ENCODE assay signal across 8 cellular contexts in genomic region chr3:9810357-9810726, GRCh38. TPM values are rescaled to one million over a fixed set of nuclear protein-coding genes. Genes with fewer than 3 reads are reported as not detected.
DNase-seq lines count a peak whose midpoint lies in the region; ATAC-seq and TF ChIP-seq lines count a peak whose summit lies in the region.

No MANE protein-coding gene starts in this region.

- peak overlapping the region; percentile 93 for H3K27ac ChIP-seq in VCaP
- peak overlapping the region; percentile 90 for H3K27ac ChIP-seq in rectal smooth muscle tissue (ENCODE audit: low read depth, low read length)

- peaks cover 16% of the 10 kb centered on the region for H3K36me3 ChIP-seq in rectal smooth muscle tissue (ENCODE audit: control insufficient read depth, insufficient read depth, low read length)

- ATAC-seq in HG02798 (IDR thresholded peaks at IDR 0.05; ENCODE audit: poor library complexity, unreplicated experiment) = no peak

- H3K4me1 ChIP-seq in rectal smooth muscle tissue (ENCODE audit: control insufficient read depth, insufficient read depth, low read length) = no peaks in the 10 kb centered on the region

- no peaks in the 10 kb centered on the region for H3K27me3 ChIP-seq in rectal smooth muscle tissue (ENCODE audit: control insufficient read depth, insufficient read depth, low read length)

- in situ Hi-C loops in G401 (cut with HindIII; ENCODE audit: low sequenced_read_pairs) = no loop called here

- H3K4me3 ChIP-seq in fibroblast of the aortic adventitia (ENCODE audit: low read depth, low read length) (peak overlapping the region; percentile 65), rectal smooth muscle tissue (ENCODE audit: low read length) (peak overlapping the region; percentile 85)

- TF ChIP-seq CTCF in VCaP (conservative IDR thresholded peaks at IDR 0.05) = no peak
- TF ChIP-seq CTCF in fibroblast of the aortic adventitia (IDR thresholded peaks at IDR 0.05; ENCODE audit: insufficient read depth, low read length) = no peak

- peak overlapping the region; percentile 71 for H3K9ac ChIP-seq in rectal smooth muscle tissue (ENCODE audit: low read length)

- DNase-seq in G401 (ENCODE audit: low spot score) (peak; percentile 38), fibroblast of the aortic adventitia (ENCODE audit: low read depth) (peak; percentile 19), CD1c-positive myeloid dendritic cell (ENCODE audit: extremely low spot score) (no peak), SKM-1 (lab: John Stamatoyannopoulos, UW; ENCODE audit: unreplicated experiment) (no peak), NOMO-1 treated with dmso at 0.1 percent for 144 hours (lab: John Stamatoyannopoulos, UW; ENCODE audit: unreplicated experiment) (no peak)

RNA-seq across cellular contexts. Expression of gene TTLL3, which starts 0.3 kb away (rescaled TPM):
- 4.6 and 5.4 TPM in 2 replicates for total RNA-seq in G401 (2014; rRNA removed; shearing (Covaris generic))
- total RNA-seq in fibroblast of the aortic adventitia (ENCODE audit: low replicate concordance) = 34.3 and 40.8 TPM in 2 replicates

RNA-seq across cellular contexts. Expression of gene ARPC4, which starts 17.5 kb away (rescaled TPM):
- 231 and 292 TPM in 2 replicates for total RNA-seq in G401 (2014; rRNA removed; shearing (Covaris generic))
- 78.4 and 198 TPM in 2 replicates for total RNA-seq in fibroblast of the aortic adventitia (ENCODE audit: low replicate concordance)

RNA-seq across cellular contexts. Expression of gene TADA3, which starts 18.1 kb away (rescaled TPM):
- total RNA-seq in G401 (2014; rRNA removed; shearing (Covaris generic)) = 70.0 and 72.1 TPM in 2 replicates
- total RNA-seq in fibroblast of the aortic adventitia (ENCODE audit: low replicate concordance) = 73.8 and 74.2 TPM in 2 replicates

RNA-seq across cellular contexts. Expression of gene RPUSD3, which starts 33.5 kb away (rescaled TPM):
- 82.7 and 98.7 TPM in 2 replicates for total RNA-seq in G401 (2014; rRNA removed; shearing (Covaris generic))
- total RNA-seq in fibroblast of the aortic adventitia (ENCODE audit: low replicate concordance) = 21.3 and 25.8 TPM in 2 replicates

RNA-seq across cellular contexts. Expression of gene CAMK1, which starts 40.6 kb away (rescaled TPM):
- not detected in 2 replicates for total RNA-seq in G401 (2014; rRNA removed; shearing (Covaris generic))
- total RNA-seq in fibroblast of the aortic adventitia (ENCODE audit: low replicate concordance) = 24.5 and 41.5 TPM in 2 replicates

Comparison
In these comparisons a context has a peak if more than half of its experiments do, and no peak if none do; other contexts are left out.
1. DNase-seq: peak in G401 (single experiment) and fibroblast of the aortic adventitia (single experiment); none in CD1c-positive myeloid dendritic cell (single experiment), SKM-1 (single experiment) and NOMO-1 treated with dmso at 0.1 percent for 144 hours (single experiment).